33 cellular contexts compared by ENCODE assay signal in genomic region chr13:103726808-103727207, GRCh38.
DNase-seq lines count a peak whose midpoint lies in the region; ATAC-seq, FAIRE-seq and TF ChIP-seq lines count a peak whose summit lies in the region.
"Had no signal": no experiment of that assay in that cellular context is flagged by ENCODE, and none has a peak within 500 bp of the region (broad histone marks: within the 10 kb centered on the region; RNA-seq: fewer than 3 reads in every experiment).

No MANE protein-coding gene starts in this region.

- intact Hi-C loops in HepG2 (cut with micrococcal nuclease; ENCODE audit: unreplicated experiment) (no loop called here), right lobe of liver (cut with DNase I) (no loop called here), PC-3 (cut with micrococcal nuclease) (no loop called here)

- H3K79me2 ChIP-seq in HepG2 (ENCODE audit: insufficient read depth, low read length) = no peaks in the 10 kb centered on the region
- no peaks in the 10 kb centered on the region for H3K79me2 ChIP-seq in PC-3 (ENCODE audit: low read length)

- no peaks in the 10 kb centered on the region for H3K9me2 ChIP-seq in PC-3 (replicated peaks; ENCODE audit: low read length)

- no peaks in the 10 kb centered on the region for H3K9me3 ChIP-seq in liver (ENCODE audit: control insufficient read depth in 4 of 4, low read length in 3 of 4)
- peaks cover 65% of the 10 kb centered on the region for H3K9me3 ChIP-seq in HepG2 (ENCODE audit: low read length)
- H3K9me3 ChIP-seq in right lobe of liver = no peaks in the 10 kb centered on the region
- H3K9me3 ChIP-seq in PC-3 (ENCODE audit: low read length) = no peaks in the 10 kb centered on the region
- H3K9me3 ChIP-seq: A549; BE2C; BLaER1; BLaER1 treated with 17β-estradiol and CSF1 and Interleukin-3, amounts not matched to agents 10 nM and 100 nM; Caco-2 had no signal

- H4K20me1 ChIP-seq in HepG2 (ENCODE audit: insufficient read depth, low read length) (no peaks in the 10 kb centered on the region), PC-3 (ENCODE audit: low read length) (no peaks in the 10 kb centered on the region)
- H4K20me1 ChIP-seq: BLaER1; BLaER1 treated with 17β-estradiol and CSF1 and Interleukin-3, amounts not matched to agents 10 nM and 100 nM had no signal

- ATAC-seq in HepG2 = no peak
- peak; percentile 79 for ATAC-seq in left lobe of liver
- peak; percentile 74 to 85 (median 78) for ATAC-seq in right lobe of liver
- ATAC-seq in PC-3 = no peak
- no peak for ATAC-seq in HG02763 (IDR thresholded peaks at IDR 0.05; ENCODE audit: unreplicated experiment)
- ATAC-seq: A549; CD8-positive, alpha-beta T cell had no signal

- no peak for TF ChIP-seq CTCF in liver (IDR thresholded peaks at IDR 0.05; ENCODE audit: low read depth, low read length, missing input control)
- TF ChIP-seq CTCF in HepG2 (CRISPR knock-in tag; IDR thresholded peaks at IDR 0.05) = no peak
- no peak for TF ChIP-seq CTCF in right lobe of liver (IDR thresholded peaks at IDR 0.05)
- no peak for TF ChIP-seq CTCF in PC-3 (conservative IDR thresholded peaks at IDR 0.05; ENCODE audit: low read depth, low read length)

- H3K27me3 ChIP-seq in liver (ENCODE audit: control insufficient read depth in 4 of 4, insufficient read depth in 4 of 4, low read length in 3 of 4) (no peaks in the 10 kb centered on the region), HepG2 (ENCODE audit: control insufficient read depth in 1 of 2, insufficient read depth in 2 of 2, low read length in 2 of 2) (no peaks in the 10 kb centered on the region), right lobe of liver (no peaks in the 10 kb centered on the region), PC-3 (ENCODE audit: low read length) (no peaks in the 10 kb centered on the region)
- H3K27me3 ChIP-seq: BE2C; BLaER1; BLaER1 treated with 17β-estradiol and CSF1 and Interleukin-3, amounts not matched to agents 10 nM and 100 nM had no signal

- H3K9ac ChIP-seq in liver (ENCODE audit: low read depth in 1 of 2, low read length in 2 of 2) = no peak overlapping the region
- no peak overlapping the region for H3K9ac ChIP-seq in HepG2 (ENCODE audit: insufficient read depth, low read depth, low read length)
- no peak overlapping the region for H3K9ac ChIP-seq in PC-3 (ENCODE audit: low read length)
- H3K9ac ChIP-seq: BLaER1; BLaER1 treated with 17β-estradiol and CSF1 and Interleukin-3, amounts not matched to agents 10 nM and 100 nM had no signal

- no peak overlapping the region for H3K4me3 ChIP-seq in liver (ENCODE audit: low read depth in 1 of 3, low read length in 3 of 3)
- no peak overlapping the region for H3K4me3 ChIP-seq in HepG2 (replicated peaks in 1 of 3; ENCODE audit: insufficient read depth in 1 of 3, low read depth in 2 of 3, low read length in 3 of 3)
- H3K4me3 ChIP-seq in right lobe of liver = no peak overlapping the region
- H3K4me3 ChIP-seq in PC-3 (ENCODE audit: low read length) = no peak overlapping the region
- H3K4me3 ChIP-seq: A549; BLaER1; BLaER1 treated with 17β-estradiol and CSF1 and Interleukin-3, amounts not matched to agents 10 nM and 100 nM had no signal

- H3K27ac ChIP-seq in liver (ENCODE audit: low read depth in 1 of 2, low read length in 2 of 2) (no peak overlapping the region), HepG2 (ENCODE audit: extremely low read length, insufficient read depth, low read length) (no peak overlapping the region), right lobe of liver (no peak overlapping the region), PC-3 (ENCODE audit: low read length) (no peak overlapping the region)
- H3K27ac ChIP-seq: 22Rv1; A549; BLaER1; BLaER1 treated with 17β-estradiol and CSF1 and Interleukin-3, amounts not matched to agents 10 nM and 100 nM; C4-2B had no signal

- WGBS in liver = 19% methylated on average over 1 of the region's 1 CpG
- WGBS in HepG2 (ENCODE audit: low lambda C conversion rate) = 0% methylated on average over 1 of the region's 1 CpG
- 5% methylated on average over 1 of the region's 1 CpG for WGBS in right lobe of liver (ENCODE audit: insufficient coverage, low coverage, low lambda C conversion rate, missing lambda C conversion rate)

- peaks cover 4 to 17% (median 11%) of the 10 kb centered on the region in 4 donors for H3K4me1 ChIP-seq in liver (ENCODE audit: control insufficient read depth in 4 of 4, insufficient read depth in 4 of 4, low read length in 3 of 4)
- no peaks in the 10 kb centered on the region for H3K4me1 ChIP-seq in HepG2 (ENCODE audit: insufficient read depth, low read length)
- no peaks in the 10 kb centered on the region for H3K4me1 ChIP-seq in right lobe of liver
- no peaks in the 10 kb centered on the region for H3K4me1 ChIP-seq in PC-3 (ENCODE audit: insufficient read depth, low read length)
- H3K4me1 ChIP-seq: A549; BLaER1; BLaER1 treated with 17β-estradiol and CSF1 and Interleukin-3, amounts not matched to agents 10 nM and 100 nM; Caco-2 had no signal

- POLR2A ChIA-PET in HepG2 (lab: Yijun Ruan, JAX) = no interaction called here
- POLR2A ChIA-PET in PC-3 (lab: Charles Lee; ENCODE audit: unreplicated experiment) = no interaction called here

- H3K36me3 ChIP-seq in liver (ENCODE audit: control insufficient read depth in 4 of 4, insufficient read depth in 3 of 4, low read depth in 1 of 4, low read length in 3 of 4) (no peaks in the 10 kb centered on the region), HepG2 (replicated peaks in 1 of 2; ENCODE audit: control insufficient read depth in 1 of 2, insufficient read depth in 2 of 2, low read length in 2 of 2) (no peaks in the 10 kb centered on the region), right lobe of liver (no peaks in the 10 kb centered on the region), PC-3 (ENCODE audit: low read depth, low read length) (no peaks in the 10 kb centered on the region)
- H3K36me3 ChIP-seq: BE2C; BLaER1; BLaER1 treated with 17β-estradiol and CSF1 and Interleukin-3, amounts not matched to agents 10 nM and 100 nM had no signal

- no peaks in the 10 kb centered on the region for H3F3A ChIP-seq in PC-3 (ENCODE audit: low read length, unreplicated experiment)

- DNase-seq in HepG2 (ENCODE audit: low spot score) (no peak), left lobe of liver (ENCODE audit: low spot score) (no peak), right lobe of liver (no peak), PC-3 (no peak)
- DNase-seq: 8988T; ACHN; AML-193; BE2C; C1 segment of cervical spinal cord; Caco-2; Calu3; CD4-positive, alpha-beta memory T cell; CD4-positive, alpha-beta T cell; CD4-positive, CD25-positive, alpha-beta regulatory T cell; CD8-positive, alpha-beta memory T cell; CD8-positive, alpha-beta T cell; COR-L47; DMS 273 treated with DMSO at 0.1 percent for 48 hours; DMS153; DMS53; DMS79; DMS79 treated with DMSO at 0.1 percent for 48 hours; DND-41; EL had no signal

- H3K4me2 ChIP-seq in HepG2 (ENCODE audit: low read depth, low read length) = no peak overlapping the region
- H3K4me2 ChIP-seq in PC-3 (ENCODE audit: low read length) = no peak overlapping the region
- H3K4me2 ChIP-seq: A549; BLaER1; BLaER1 treated with 17β-estradiol and CSF1 and Interleukin-3, amounts not matched to agents 10 nM and 100 nM had no signal

- in situ Hi-C loops in HepG2 (cut with HindIII; ENCODE audit: extremely low pct_ligation_motif_present, low pct_unique_long_range_greater_than_20kb) = no loop called here

- BruUV-seq in HepG2 (replicated peaks; lab: Mats Ljungman, UMichigan) (no TSS peak), PC-3 (replicated peaks; lab: Mats Ljungman, UMichigan) (no TSS peak)

- TF ChIP-seq RAD21 in liver (IDR thresholded peaks at IDR 0.05) = no peak
- TF ChIP-seq RAD21 in HepG2 (CRISPR knock-in tag; IDR thresholded peaks at IDR 0.05) = no peak

- CTCF ChIA-PET in HepG2 (lab: Yijun Ruan, JAX; ENCODE audit: low intra/inter-chr PET ratio, low total read pairs) (no interaction called here), PC-3 (lab: Charles Lee) (no interaction called here)

- FAIRE-seq in HepG2 (lab: Jason Lieb, UNC) = no peak
- FAIRE-seq: A204.1, A549, D721Med had no signal

- TF ChIP-seq EP300 in HepG2 (IDR thresholded peaks at IDR 0.05; ENCODE audit: low read depth in 2 of 2, low read length in 2 of 2) = no peak
- no peak for TF ChIP-seq EP300 in HepG2 (CRISPR knock-in tag; IDR thresholded peaks at IDR 0.05; ENCODE audit: borderline replicate concordance)

- no peak overlapping the region for H2AFZ ChIP-seq in HepG2 (ENCODE audit: low read length)
- H2AFZ ChIP-seq in PC-3 (ENCODE audit: low read length) = no peak overlapping the region

- no peak for TF ChIP-seq POLR2A in HepG2 (IDR thresholded peaks at IDR 0.05; ENCODE audit: insufficient read depth in 1 of 2, low read depth in 2 of 2, low read length in 2 of 2)
- no peak for TF ChIP-seq POLR2A in right lobe of liver (IDR thresholded peaks at IDR 0.05)

TF ChIP-seq in liver, 16 proteins besides CTCF, POLR2A, EP300 and RAD21:
- TF ChIP-seq RXRA (IDR thresholded peaks at IDR 0.05) (peak in 1 of 2 donors; percentile 11), FOXA2 (IDR thresholded peaks at IDR 0.05) (peak; percentile 28), HNF4A (conservative IDR thresholded peaks at IDR 0.05) (peak in 1 of 2 donors; percentile 42), ATF3 (IDR thresholded peaks at IDR 0.05) (no peak), SP1 (IDR thresholded peaks at IDR 0.05) (no peak), GABPA (IDR thresholded peaks at IDR 0.05 in 1 of 2, conservative IDR thresholded peaks at IDR 0.05 in 1 of 2) (no peak)

TF ChIP-seq in HepG2, 621 proteins besides CTCF, POLR2A, EP300 and RAD21 (continues in another document):
- TF ChIP-seq, protein P1, sequence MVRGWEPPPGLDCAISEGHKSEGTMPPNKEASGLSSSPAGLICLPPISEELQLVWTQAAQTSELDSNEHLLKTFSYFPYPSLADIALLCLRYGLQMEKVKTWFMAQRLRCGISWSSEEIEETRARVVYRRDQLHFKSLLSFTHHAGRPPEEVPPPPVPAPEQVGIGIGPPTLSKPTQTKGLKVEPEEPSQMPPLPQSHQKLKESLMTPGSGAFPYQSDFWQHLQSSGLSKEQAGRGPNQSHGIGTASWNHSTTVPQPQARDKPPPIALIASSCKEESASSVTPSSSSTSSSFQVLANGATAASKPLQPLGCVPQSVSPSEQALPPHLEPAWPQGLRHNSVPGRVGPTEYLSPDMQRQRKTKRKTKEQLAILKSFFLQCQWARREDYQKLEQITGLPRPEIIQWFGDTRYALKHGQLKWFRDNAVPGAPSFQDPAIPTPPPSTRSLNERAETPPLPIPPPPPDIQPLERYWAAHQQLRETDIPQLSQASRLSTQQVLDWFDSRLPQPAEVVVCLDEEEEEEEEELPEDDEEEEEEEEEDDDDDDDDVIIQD (CRISPR knock-in tag; IDR thresholded peaks at IDR 0.05; ENCODE audit: low read depth) = no peak

Comparison
In these comparisons a context has a peak if more than half of its experiments do, and no peak if none do; other contexts are left out.
1. ATAC-seq: peak in left lobe of liver (single experiment) and right lobe of liver (4 of 4); none in HepG2 (single experiment), PC-3 (single experiment) and HG02763 (single experiment).